Comparison of ENCODE assay signal across 9 cellular contexts in the genomic region with DNA sequence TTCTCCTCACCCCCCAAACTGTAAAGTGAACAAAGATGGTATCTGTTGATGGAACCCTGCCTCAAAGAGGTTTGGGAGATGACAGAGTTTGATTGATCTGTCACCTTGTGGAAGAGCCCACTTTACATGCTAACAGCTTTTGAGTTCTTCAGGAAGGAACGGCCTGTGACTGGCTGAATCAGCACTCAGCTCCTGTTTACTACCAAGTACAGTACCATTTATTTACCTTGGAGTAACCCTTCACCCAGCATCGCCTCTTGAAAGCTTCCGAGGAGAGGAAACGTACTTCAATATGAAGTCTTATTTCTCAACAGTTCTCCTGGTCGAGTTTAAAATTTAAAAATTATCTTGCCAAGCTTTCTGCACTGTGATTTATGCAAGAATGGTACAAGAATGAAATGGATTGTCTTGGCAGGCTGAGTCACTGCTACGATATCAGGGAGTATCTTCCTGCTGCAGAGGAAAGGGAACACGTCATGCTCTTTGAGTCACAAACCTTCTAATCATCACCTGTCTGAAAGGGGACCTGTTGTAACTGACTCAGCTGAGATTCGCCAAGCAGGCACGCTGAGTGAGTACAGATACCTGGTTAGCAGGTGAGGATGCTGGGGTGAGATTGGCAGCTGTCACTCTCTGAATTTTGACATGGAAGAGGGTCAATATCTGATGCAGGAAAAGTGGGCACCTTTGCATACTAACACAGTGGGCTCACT. TPM values are rescaled to one million over a fixed set of nuclear protein-coding genes. Genes with fewer than 3 reads are reported as not detected.
DNase-seq lines count a peak whose midpoint lies in the region; ATAC-seq, FAIRE-seq and TF ChIP-seq lines count a peak whose summit lies in the region.
"Had no signal": no experiment of that assay in that cellular context is flagged by ENCODE, and none has a peak within 500 bp of the region (broad histone marks: within the 10 kb centered on the region; RNA-seq: fewer than 3 reads in every experiment).

No MANE protein-coding gene starts in this region.

- H3K79me2 ChIP-seq in ACC112 (ENCODE audit: control insufficient read depth, insufficient read depth, low read length, unreplicated experiment) = no peaks in the 10 kb centered on the region
- no peaks in the 10 kb centered on the region for H3K79me2 ChIP-seq in HepG2 (ENCODE audit: insufficient read depth, low read length)

- ATAC-seq in HepG2 (peak; percentile 29; the same call in 1 of the 3 replicates), GM21526 (IDR thresholded peaks at IDR 0.05; ENCODE audit: low FRiP score, unreplicated experiment) (no peak)

- H3K9me3 ChIP-seq in HepG2 (ENCODE audit: low read length) (no peaks in the 10 kb centered on the region), WERI-Rb-1 (ENCODE audit: severe bottlenecking) (no peaks in the 10 kb centered on the region)

- H3K27ac ChIP-seq in ACC112 (ENCODE audit: low read depth, low read length) (peak overlapping the region; percentile 86), brain microvascular endothelial cell (peak overlapping the region; percentile 78), HepG2 (ENCODE audit: extremely low read length, insufficient read depth, low read length) (no peak overlapping the region), WERI-Rb-1 (no peak overlapping the region)

- in situ Hi-C loops in brain microvascular endothelial cell (cut with HindIII; ENCODE audit: low pct_ligation_motif_present, low sequenced_read_pairs) (loop anchor here (25.0 kb wide), 2 partner anchors 293 to 518 kb away; no protein-coding TSS in a partner anchor), HepG2 (cut with HindIII; ENCODE audit: extremely low pct_ligation_motif_present, low pct_unique_long_range_greater_than_20kb) (loop anchor here (25.0 kb wide), 1 partner anchor 518 kb away; no protein-coding TSS in a partner anchor)

- no peaks in the 10 kb centered on the region for H4K20me1 ChIP-seq in HepG2 (ENCODE audit: insufficient read depth, low read length)

- no peak for TF ChIP-seq CTCF in brain microvascular endothelial cell (IDR thresholded peaks at IDR 0.05; ENCODE audit: low read depth, low read length, missing control alignments)
- no peak for TF ChIP-seq CTCF in HepG2 (CRISPR knock-in tag; IDR thresholded peaks at IDR 0.05)
- TF ChIP-seq CTCF in WERI-Rb-1 (IDR thresholded peaks at IDR 0.05; ENCODE audit: low read depth, low read length) = no peak

- POLR2A ChIA-PET in HepG2 (lab: Yijun Ruan, JAX) = interaction anchor here (0.8 to 2.5 kb wide), 3 partner anchors 13 to 30 kb away, joined by 3 to 16 read pairs (median 3); partner anchors contain the start of gene KLF6

- H3K36me3 ChIP-seq in ACC112 (ENCODE audit: insufficient read depth, low read length) = no peaks in the 10 kb centered on the region
- no peaks in the 10 kb centered on the region for H3K36me3 ChIP-seq in brain microvascular endothelial cell (replicated peaks)
- no peaks in the 10 kb centered on the region for H3K36me3 ChIP-seq in HepG2 (replicated peaks in 1 of 2; ENCODE audit: control insufficient read depth in 1 of 2, insufficient read depth in 2 of 2, low read length in 2 of 2)
- H3K36me3 ChIP-seq in WERI-Rb-1 = no peaks in the 10 kb centered on the region

- TF ChIP-seq RAD21 in HepG2 (CRISPR knock-in tag; IDR thresholded peaks at IDR 0.05) = no peak

- peak overlapping the region; percentile 32; the same call in 1 of the 2 replicates for H3K4me3 ChIP-seq in ACC112 (ENCODE audit: low read depth, low read length)
- H3K4me3 ChIP-seq in brain microvascular endothelial cell (ENCODE audit: low read depth, low read length) = no peak overlapping the region
- H3K4me3 ChIP-seq in HepG2 (replicated peaks in 1 of 3; ENCODE audit: insufficient read depth in 1 of 3, low read depth in 2 of 3, low read length in 3 of 3) = peak overlapping the region in 1 of 3 experiments; percentile 29; a peak in 1 of 6 replicates
- no peak overlapping the region for H3K4me3 ChIP-seq in WERI-Rb-1 (ENCODE audit: low read depth, low read length)

- no peak for TF ChIP-seq POLR2A in HepG2 (IDR thresholded peaks at IDR 0.05; ENCODE audit: insufficient read depth in 1 of 2, low read depth in 2 of 2, low read length in 2 of 2)

- CTCF ChIA-PET in HepG2 (lab: Yijun Ruan, JAX; ENCODE audit: low intra/inter-chr PET ratio, low total read pairs) = no interaction called here

- intact Hi-C loops in HepG2 (cut with micrococcal nuclease; ENCODE audit: unreplicated experiment) = no loop called here

- H3K27me3 ChIP-seq in ACC112 (ENCODE audit: insufficient read depth, low read length) = no peaks in the 10 kb centered on the region
- no peaks in the 10 kb centered on the region for H3K27me3 ChIP-seq in brain microvascular endothelial cell (replicated peaks)
- H3K27me3 ChIP-seq in HepG2 (ENCODE audit: control insufficient read depth in 1 of 2, insufficient read depth in 2 of 2, low read length in 2 of 2) = peaks cover 0 to 6% of the 10 kb centered on the region in 2 experiments; a peak in 2 of 5 replicates
- no peaks in the 10 kb centered on the region for H3K27me3 ChIP-seq in WERI-Rb-1 (ENCODE audit: insufficient read depth, low read depth, severe bottlenecking)

- peak overlapping the region; percentile 69 for H3K4me2 ChIP-seq in HepG2 (ENCODE audit: low read depth, low read length)

- WGBS in HepG2 (ENCODE audit: low lambda C conversion rate) = under 1% methylated on average over 8 of the region's 9 CpGs

- FAIRE-seq in HepG2 (lab: Jason Lieb, UNC) = peak; percentile 8

- DNase-seq in HK-2 (ENCODE audit: unreplicated experiment) (peak; percentile 41), brain microvascular endothelial cell (peak; percentile 90), HepG2 (ENCODE audit: low spot score) (peak; percentile 60), WERI-Rb-1 (no peak), activated gamma-delta T cell (lab: John Stamatoyannopoulos, UW) (no peak), GDM1 (lab: John Stamatoyannopoulos, UW) (no peak)
- DNase-seq: KG1 had no signal

- peaks cover 46% of the 10 kb centered on the region for H3K4me1 ChIP-seq in ACC112 (ENCODE audit: control insufficient read depth, insufficient read depth, low read length, unreplicated experiment)
- H3K4me1 ChIP-seq in HepG2 (ENCODE audit: insufficient read depth, low read length) = peaks cover 65% of the 10 kb centered on the region

- 0 out of 2 replicates have a peak overlapping the region, but pooled peaks have one; percentile 6 for H3K9ac ChIP-seq in HepG2 (ENCODE audit: insufficient read depth, low read depth, low read length)

- no peak for TF ChIP-seq EP300 in HepG2 (IDR thresholded peaks at IDR 0.05; ENCODE audit: low read depth in 2 of 2, low read length in 2 of 2)
- TF ChIP-seq EP300 in HepG2 (CRISPR knock-in tag; IDR thresholded peaks at IDR 0.05; ENCODE audit: borderline replicate concordance) = no peak

- BruUV-seq in HepG2 (replicated peaks; lab: Mats Ljungman, UMichigan) = no TSS peak

- H2AFZ ChIP-seq in ACC112 (ENCODE audit: low read length, unreplicated experiment) (peak overlapping the region; percentile 72), HepG2 (ENCODE audit: low read length) (no peak overlapping the region)

TF ChIP-seq in HepG2, 621 proteins besides CTCF, POLR2A, EP300 and RAD21 (continues in another document):
- TF ChIP-seq ZSCAN21 (CRISPR knock-in tag; IDR thresholded peaks at IDR 0.05; ENCODE audit: borderline replicate concordance) (peak; percentile 80), HMG20A (CRISPR knock-in tag; IDR thresholded peaks at IDR 0.05; ENCODE audit: borderline replicate concordance) (peak; percentile 7; the same call in 1 of the 2 replicates), SAFB2 (CRISPR knock-in tag; IDR thresholded peaks at IDR 0.05; ENCODE audit: borderline replicate concordance, low read depth) (no peak), LBX2 (CRISPR knock-in tag; IDR thresholded peaks at IDR 0.05; ENCODE audit: borderline replicate concordance) (no peak), ZNF790 (CRISPR knock-in tag; IDR thresholded peaks at IDR 0.05; ENCODE audit: borderline replicate concordance) (no peak)
- TF ChIP-seq, protein P1, sequence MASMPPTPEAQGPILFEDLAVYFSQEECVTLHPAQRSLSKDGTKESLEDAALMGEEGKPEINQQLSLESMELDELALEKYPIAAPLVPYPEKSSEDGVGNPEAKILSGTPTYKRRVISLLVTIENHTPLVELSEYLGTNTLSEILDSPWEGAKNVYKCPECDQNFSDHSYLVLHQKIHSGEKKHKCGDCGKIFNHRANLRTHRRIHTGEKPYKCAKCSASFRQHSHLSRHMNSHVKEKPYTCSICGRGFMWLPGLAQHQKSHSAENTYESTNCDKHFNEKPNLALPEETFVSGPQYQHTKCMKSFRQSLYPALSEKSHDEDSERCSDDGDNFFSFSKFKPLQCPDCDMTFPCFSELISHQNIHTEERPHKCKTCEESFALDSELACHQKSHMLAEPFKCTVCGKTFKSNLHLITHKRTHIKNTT (CRISPR knock-in tag; IDR thresholded peaks at IDR 0.05) = no peak

RNA-seq across cellular contexts. Expression of gene KLF6, which starts 30.1 kb away (rescaled TPM):
- total RNA-seq in HepG2 (2016; rRNA removed; fragmentation: Illumina TruSeq; extraction: Trizol) = 13.5 and 27.0 TPM in 2 replicates
- 17.4 and 21.1 TPM in 2 replicates for total RNA-seq in HepG2 (2016; cell fraction: cytosol; rRNA removed; fragmentation: Illumina TruSeq; extraction: Trizol; ENCODE audit: low read depth)
- 13.7 and 28.9 TPM in 2 replicates for total RNA-seq in HepG2 (2016; cell fraction: insoluble cytoplasmic fraction; rRNA removed; fragmentation: Illumina TruSeq; extraction: Trizol)
- total RNA-seq in HepG2 (2016; cell fraction: membrane; rRNA removed; fragmentation: Illumina TruSeq; extraction: Trizol) = 23.0 and 29.0 TPM in 2 replicates
- 106 and 113 TPM in 2 replicates for total RNA-seq in HepG2 (2016; cell fraction: nucleus; rRNA removed; fragmentation: Illumina TruSeq; extraction: Trizol)
- polyA plus RNA-seq in HepG2 (2011; rRNA removed) = 71.9 and 75.4 TPM in 2 replicates
- 35.6 and 36.3 TPM in 2 replicates for polyA plus RNA-seq in HepG2 (2011; cell fraction: cytosol; rRNA removed)
- 201 and 233 TPM in 2 replicates for polyA plus RNA-seq in HepG2 (2011; cell fraction: nucleus; rRNA removed)
- polyA plus RNA-seq in HepG2 (2012) = 28.6 and 64.6 TPM in 2 replicates
- 2.8 and 3.6 TPM in 2 replicates for polyA plus RNA-seq in HepG2 (2016; cell fraction: cytosol; fragmentation: Illumina TruSeq; extraction: Trizol; ENCODE audit: low read depth)
- 25.4 and 29.8 TPM in 2 replicates for polyA plus RNA-seq in HepG2 (2016; cell fraction: insoluble cytoplasmic fraction; fragmentation: Illumina TruSeq; extraction: Trizol; ENCODE audit: low read depth)
- polyA plus RNA-seq in HepG2 (2016; cell fraction: membrane; fragmentation: Illumina TruSeq; extraction: Trizol; ENCODE audit: low read depth) = 11.0 and 14.7 TPM in 2 replicates
- 165 and 176 TPM in 2 replicates for polyA plus RNA-seq in HepG2 (2016; cell fraction: nucleus; fragmentation: Illumina TruSeq; extraction: Trizol; ENCODE audit: insufficient read depth, low read depth)
- polyA minus RNA-seq in HepG2 (2011; rRNA and poly(A)+ RNA removed; ENCODE audit: low replicate concordance) = 46.3 and 318 TPM in 2 replicates
- 50.8 and 67.4 TPM in 2 replicates for polyA minus RNA-seq in HepG2 (2011; cell fraction: cytosol; rRNA and poly(A)+ RNA removed)
- polyA minus RNA-seq in HepG2 (2011; cell fraction: nucleus; rRNA and poly(A)+ RNA removed) = 544 and 615 TPM in 2 replicates

Comparison
In these comparisons a context has a peak if more than half of its experiments do, and no peak if none do; other contexts are left out.
1. H3K27ac ChIP-seq: peak in ACC112 (single experiment) and brain microvascular endothelial cell (single experiment); none in HepG2 (single experiment) and WERI-Rb-1 (single experiment).
2. DNase-seq: peak in HK-2 (single experiment), brain microvascular endothelial cell (single experiment) and HepG2 (single experiment); none in WERI-Rb-1 (single experiment), activated gamma-delta T cell (single experiment) and GDM1 (single experiment).